10 cellular contexts compared by ENCODE assay signal in the genomic region with DNA sequence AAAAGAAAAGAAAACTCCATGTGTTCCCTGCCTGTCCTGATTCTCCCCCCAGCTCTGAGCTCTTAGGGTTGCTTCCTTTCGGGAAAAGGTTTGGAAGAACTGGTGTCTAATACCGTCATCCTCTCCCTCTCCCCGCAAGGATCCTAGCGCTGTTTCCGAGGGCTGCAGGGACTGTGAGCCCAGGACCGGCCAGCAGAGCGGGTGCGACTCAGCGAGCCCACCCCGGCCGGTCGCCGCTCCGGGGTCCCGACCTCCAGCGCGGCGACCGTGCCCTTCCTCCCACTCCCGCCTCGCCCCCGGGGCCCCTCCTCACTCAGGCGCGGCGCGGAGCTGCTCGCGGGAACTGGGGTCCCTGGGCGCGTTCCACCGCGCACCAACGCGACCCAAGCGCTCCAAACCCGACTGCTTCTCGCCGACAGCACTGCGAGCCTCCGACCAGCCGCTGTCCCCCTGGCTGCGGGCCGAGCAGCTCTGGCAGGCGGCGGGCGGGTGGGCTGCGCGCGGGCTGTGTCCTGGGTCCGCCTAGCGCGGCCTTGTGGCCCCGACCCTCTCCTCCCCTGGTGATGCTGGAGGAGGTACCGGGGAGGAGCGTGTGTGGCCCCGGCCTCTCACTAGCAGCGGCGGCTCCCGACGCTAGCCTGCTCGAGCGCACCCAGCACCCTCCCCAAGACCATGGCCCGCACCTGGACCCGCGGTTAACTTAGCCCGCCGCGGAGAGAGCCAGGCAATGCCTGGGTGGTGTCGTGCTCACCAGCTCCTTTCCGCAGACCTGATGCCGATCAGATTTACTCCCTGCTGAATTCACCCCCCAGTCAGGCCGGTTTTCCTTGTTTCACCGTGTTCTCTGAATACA. TPM values are rescaled to one million over a fixed set of nuclear protein-coding genes. Genes with fewer than 3 reads are reported as not detected.
DNase-seq lines count a peak whose midpoint lies in the region; ATAC-seq and TF ChIP-seq lines count a peak whose summit lies in the region.
"Had no signal": no experiment of that assay in that cellular context is flagged by ENCODE, and none has a peak within 500 bp of the region (broad histone marks: within the 10 kb centered on the region; RNA-seq: fewer than 3 reads in every experiment).

A gene (minus strand): TSS at position 509 of the 853 bp plus-strand sequence. CDS start 12,484 bp downstream, outside the sequence.

- H3K9me3 ChIP-seq in adipocyte (ENCODE audit: control insufficient read depth, low read length) (no peaks in the 10 kb centered on the region), hepatocyte (ENCODE audit: low read depth) (no peaks in the 10 kb centered on the region), SJCRH30 (replicated peaks) (no peaks in the 10 kb centered on the region)

- H3K79me2 ChIP-seq in hepatocyte = no peaks in the 10 kb centered on the region

- H3K4me1 Mint-ChIP-seq in activated T-helper 2 cell treated with anti-CD3 and anti-CD28 coated beads, Interferon-gamma antibody, Interleukin-2, Interleukin-4, amounts not matched to agents 10 μg/mL and 5 μg/mL and 100 μg/mL, durations not matched to agents 14 hours and 24 hours and 36 hours (ENCODE audit: low read depth) = peaks cover 2% of the 10 kb centered on the region

- peak within 1 kb of the TSS; percentile 23 for H3K9ac ChIP-seq in adipocyte (ENCODE audit: low read length)

- H3K4me3 ChIP-seq in adipocyte (ENCODE audit: low read length) (peak within 1 kb of the TSS; percentile 81), hepatocyte (peak within 1 kb of the TSS; percentile 76), SJCRH30 (no peak within 1 kb of the TSS)

- intact Hi-C loops in activated T-helper 2 cell treated with anti-CD3 and anti-CD28 coated beads, Interferon-gamma antibody, Interleukin-2, Interleukin-4, amounts not matched to agents 10 μg/mL and 5 μg/mL and 100 μg/mL, durations not matched to agents 14 hours and 24 hours and 36 hours (cut with micrococcal nuclease) = no loop called here

- peak within 1 kb of the TSS; percentile 100 for H3K4me2 ChIP-seq in hepatocyte

- H3K9me2 ChIP-seq in hepatocyte (replicated peaks; ENCODE audit: insufficient read depth) = no peaks in the 10 kb centered on the region

- H3K4me1 ChIP-seq in adipocyte (ENCODE audit: control insufficient read depth, insufficient read depth, low read length) = peaks cover 4% of the 10 kb centered on the region
- no peaks in the 10 kb centered on the region for H3K4me1 ChIP-seq in hepatocyte (ENCODE audit: insufficient read depth)
- no peaks in the 10 kb centered on the region for H3K4me1 ChIP-seq in SJCRH30

- H4K20me1 ChIP-seq in hepatocyte (ENCODE audit: insufficient read depth, poor library complexity, severe bottlenecking) = no peaks in the 10 kb centered on the region

- ATAC-seq in GM21529 (IDR thresholded peaks at IDR 0.05; ENCODE audit: unreplicated experiment) = no peak

- WGBS in hepatocyte (ENCODE audit: low lambda C conversion rate, missing lambda C conversion rate) = under 1% methylated on average over 68 of the region's 73 CpGs

- DNase-seq in NCI-H524 (lab: John Stamatoyannopoulos, UW) = peak; percentile 1 to 27
- no peak for DNase-seq in NCI-H524 treated with DMSO at 0.1 percent for 48 hours (lab: John Stamatoyannopoulos, UW)
- peak; percentile 36 for DNase-seq in adipocyte (ENCODE audit: low read depth)
- peak; percentile 32 for DNase-seq in hepatocyte (ENCODE audit: low spot score)
- DNase-seq in putamen (ENCODE audit: low spot score) = peak; percentile 13
- DNase-seq in SJCRH30 = no peak
- DNase-seq in activated T-helper 2 cell treated with anti-CD3 and anti-CD28 coated beads, Interferon-gamma antibody, Interleukin-2, Interleukin-4, amounts not matched to agents 10 μg/mL and 5 μg/mL and 100 μg/mL, durations not matched to agents 14 hours and 24 hours and 36 hours (ENCODE audit: low spot score) = no peak

- H3K27ac Mint-ChIP-seq in activated T-helper 2 cell treated with anti-CD3 and anti-CD28 coated beads, Interferon-gamma antibody, Interleukin-2, Interleukin-4, amounts not matched to agents 10 μg/mL and 5 μg/mL and 100 μg/mL, durations not matched to agents 14 hours and 24 hours and 36 hours = no peak within 1 kb of the TSS

- H3K4me3 Mint-ChIP-seq in activated T-helper 2 cell treated with anti-CD3 and anti-CD28 coated beads, Interferon-gamma antibody, Interleukin-2, Interleukin-4, amounts not matched to agents 10 μg/mL and 5 μg/mL and 100 μg/mL, durations not matched to agents 14 hours and 24 hours and 36 hours (ENCODE audit: low read depth) = no peak within 1 kb of the TSS

- TF ChIP-seq CTCF in hepatocyte (IDR thresholded peaks at IDR 0.05; ENCODE audit: poor library complexity) = no peak

- peak within 1 kb of the TSS; percentile 85 for H2AFZ ChIP-seq in hepatocyte

- H3K9me3 Mint-ChIP-seq in activated T-helper 2 cell treated with anti-CD3 and anti-CD28 coated beads, Interferon-gamma antibody, Interleukin-2, Interleukin-4, amounts not matched to agents 10 μg/mL and 5 μg/mL and 100 μg/mL, durations not matched to agents 14 hours and 24 hours and 36 hours = no peaks in the 10 kb centered on the region

- H3K36me3 ChIP-seq in adipocyte (ENCODE audit: control insufficient read depth, insufficient read depth, low read length, severe bottlenecking) (no peaks in the 10 kb centered on the region), hepatocyte (replicated peaks; ENCODE audit: insufficient read depth, low read depth) (no peaks in the 10 kb centered on the region), SJCRH30 (no peaks in the 10 kb centered on the region)

- H3K27ac ChIP-seq in hepatocyte (no peak within 1 kb of the TSS), SJCRH30 (no peak within 1 kb of the TSS)

- no peaks in the 10 kb centered on the region for H3K36me3 Mint-ChIP-seq in activated T-helper 2 cell treated with anti-CD3 and anti-CD28 coated beads, Interferon-gamma antibody, Interleukin-2, Interleukin-4, amounts not matched to agents 10 μg/mL and 5 μg/mL and 100 μg/mL, durations not matched to agents 14 hours and 24 hours and 36 hours (ENCODE audit: low read depth)

- peaks cover 57% of the 10 kb centered on the region for H3K27me3 Mint-ChIP-seq in activated T-helper 2 cell treated with anti-CD3 and anti-CD28 coated beads, Interferon-gamma antibody, Interleukin-2, Interleukin-4, amounts not matched to agents 10 μg/mL and 5 μg/mL and 100 μg/mL, durations not matched to agents 14 hours and 24 hours and 36 hours (ENCODE audit: low read depth)

- peaks cover 24% of the 10 kb centered on the region for H3K27me3 ChIP-seq in adipocyte (replicated peaks; ENCODE audit: control insufficient read depth, insufficient read depth, low read length)
- H3K27me3 ChIP-seq in hepatocyte = peaks cover 31% of the 10 kb centered on the region
- H3K27me3 ChIP-seq in SJCRH30 = no peaks in the 10 kb centered on the region

RNA-seq across cellular contexts. Expression of the gene that starts here (rescaled TPM):
- total RNA-seq in hepatocyte = 0.68 and 1.5 TPM in 2 replicates
- 1.6 TPM in 1 of 2 replicates, not detected in the other for polyA plus RNA-seq in hepatocyte
- not detected in 2 replicates for total RNA-seq in SJCRH30 (2014; rRNA removed; shearing (Covaris generic))
- not detected in 2 replicates for total RNA-seq in activated T-helper 2 cell treated with anti-CD3 and anti-CD28 coated beads, Interferon-gamma antibody, Interleukin-2, Interleukin-4, amounts not matched to agents 10 μg/mL and 5 μg/mL and 100 μg/mL, durations not matched to agents 14 hours and 24 hours and 36 hours
- total RNA-seq: T-helper 2 cell treated with Interferon-gamma antibody and Interleukin-4, amounts not matched to agents 100 ng/mL and 5 ng/mL, for 36 hours had no signal
- polyA plus RNA-seq: AG04450 had no signal

Comparison
In these comparisons a context has a peak if more than half of its experiments do, and no peak if none do; other contexts are left out.
1. DNase-seq: peak in NCI-H524 (2 of 2), adipocyte (single experiment), hepatocyte (single experiment) and putamen (single experiment); none in NCI-H524 treated with DMSO at 0.1 percent for 48 hours (single experiment), SJCRH30 (0 of 2) and activated T-helper 2 cell treated with anti-CD3 and anti-CD28 coated beads, Interferon-gamma antibody, Interleukin-2, Interleukin-4, amounts not matched to agents 10 μg/mL and 5 μg/mL and 100 μg/mL, durations not matched to agents 14 hours and 24 hours and 36 hours (single experiment).